8 cellular contexts compared by ENCODE assay signal in genomic region chr2:196927318-196928225, GRCh38. TPM values are rescaled to one million over a fixed set of nuclear protein-coding genes. Genes with fewer than 3 reads are reported as not detected.
DNase-seq lines count a peak whose midpoint lies in the region; ATAC-seq, FAIRE-seq and TF ChIP-seq lines count a peak whose summit lies in the region.

No MANE protein-coding gene starts in this region.

- intact Hi-C loops in CD4-positive, alpha-beta memory T cell (cut with micrococcal nuclease) = loop anchor here (5.0 kb wide), 2 partner anchors 60 to 130 kb away; partner anchors contain the start of gene GTF3C3
- intact Hi-C loops in activated T-helper 1 cell treated with anti-CD3 and anti-CD28 coated beads, Interleukin-12 subunit alpha, Interleukin-12 subunit beta, Interleukin-2, Interleukin-4 antibody, amounts not matched to agents 30 ng/mL and 10 ng/mL and 1 ng/mL, durations not matched to agents 14 hours and 24 hours and 36 hours (cut with micrococcal nuclease) = loop anchor here (1.0 to 10.0 kb wide), 12 partner anchors 35 to 1270 kb away; partner anchors contain the start of genes ANKRD44, GTF3C3, HSPD1 and MARS2
- intact Hi-C loops in pancreas (cut with DNase I) = no loop called here

- no peaks in the 10 kb centered on the region for H3K9me3 Mint-ChIP-seq in CD4-positive, alpha-beta memory T cell
- no peaks in the 10 kb centered on the region for H3K9me3 Mint-ChIP-seq in GM23338
- H3K9me3 Mint-ChIP-seq in activated T-helper 1 cell treated with anti-CD3 and anti-CD28 coated beads, Interleukin-12 subunit alpha, Interleukin-12 subunit beta, Interleukin-2, Interleukin-4 antibody, amounts not matched to agents 30 ng/mL and 10 ng/mL and 1 ng/mL, durations not matched to agents 14 hours and 24 hours and 36 hours = no peaks in the 10 kb centered on the region

- WGBS in pancreas, 2 donors = 5 to 6% methylated on average over 23 of the region's 23 CpGs

- CTCF ChIA-PET in CD4-positive, alpha-beta memory T cell (lab: Charles Lee; ENCODE audit: partially characterized antibody) = interaction anchor here (1.3 to 3.2 kb wide), 2 partner anchors 10 to 128 kb away, joined by 3 to 9 read pairs; no protein-coding TSS in a partner anchor

- H3K9me2 ChIP-seq in GM23338 (ENCODE audit: insufficient read depth) = no peaks in the 10 kb centered on the region

- peak overlapping the region; percentile 93 to 98 (median 95) for H3K27ac Mint-ChIP-seq in CD4-positive, alpha-beta memory T cell
- H3K27ac Mint-ChIP-seq in GM23338 = peak overlapping the region; percentile 94
- H3K27ac Mint-ChIP-seq in activated T-helper 1 cell treated with anti-CD3 and anti-CD28 coated beads, Interleukin-12 subunit alpha, Interleukin-12 subunit beta, Interleukin-2, Interleukin-4 antibody, amounts not matched to agents 30 ng/mL and 10 ng/mL and 1 ng/mL, durations not matched to agents 14 hours and 24 hours and 36 hours = peak overlapping the region; percentile 99

- peak overlapping the region; percentile 85 for H3K4me2 ChIP-seq in GM23338

- no peaks in the 10 kb centered on the region for H3K9me3 ChIP-seq in CD4-positive, alpha-beta memory T cell (ENCODE audit: control insufficient read depth in 1 of 2, low read length in 2 of 2)
- H3K9me3 ChIP-seq in NT2/D1 (ENCODE audit: insufficient read depth, low read length) = no peaks in the 10 kb centered on the region
- H3K9me3 ChIP-seq in pancreas = no peaks in the 10 kb centered on the region

- TF ChIP-seq CTCF in GM23338 (conservative IDR thresholded peaks at IDR 0.05; ENCODE audit: low read depth in 2 of 2) (no peak), fibroblast of villous mesenchyme (IDR thresholded peaks at IDR 0.05; ENCODE audit: insufficient read depth, low read depth, low read length) (no peak), pancreas (IDR thresholded peaks at IDR 0.05) (no peak)

- no peaks in the 10 kb centered on the region for H3K27me3 Mint-ChIP-seq in CD4-positive, alpha-beta memory T cell
- H3K27me3 Mint-ChIP-seq in GM23338 (ENCODE audit: insufficient read depth, low read depth, poor library complexity) = peaks cover 13% of the 10 kb centered on the region
- H3K27me3 Mint-ChIP-seq in activated T-helper 1 cell treated with anti-CD3 and anti-CD28 coated beads, Interleukin-12 subunit alpha, Interleukin-12 subunit beta, Interleukin-2, Interleukin-4 antibody, amounts not matched to agents 30 ng/mL and 10 ng/mL and 1 ng/mL, durations not matched to agents 14 hours and 24 hours and 36 hours (ENCODE audit: insufficient read depth) = peaks cover 1% of the 10 kb centered on the region

- POLR2A ChIA-PET in CD4-positive, alpha-beta memory T cell (lab: Charles Lee; ENCODE audit: partially characterized antibody) = interaction anchor here (1.1 to 4.5 kb wide), 6 partner anchors 11 to 525 kb away, joined by 3 to 26 read pairs (median 4); partner anchors contain the start of genes GTF3C3 and SF3B1

- H3K4me1 ChIP-seq in CD4-positive, alpha-beta memory T cell (ENCODE audit: insufficient read depth, low read length) = peaks cover 38% of the 10 kb centered on the region
- H3K4me1 ChIP-seq in GM23338 (ENCODE audit: insufficient read depth) (peaks cover 16% of the 10 kb centered on the region), NT2/D1 (ENCODE audit: insufficient read depth, insufficient read length) (no peaks in the 10 kb centered on the region), pancreas (peaks cover 0 to 10% (median 7%) of the 10 kb centered on the region in 3 donors)

- no peak for FAIRE-seq in pancreas (lab: Jason Lieb, UNC)

- peak; percentile 58 to 78 (median 65) for DNase-seq in CD4-positive, alpha-beta memory T cell
- DNase-seq in GM23338 (ENCODE audit: low spot score) = peak; percentile 36
- DNase-seq in NT2/D1 (ENCODE audit: low read depth, low spot score) = no peak
- DNase-seq in activated T-helper 1 cell treated with anti-CD3 and anti-CD28 coated beads, Interleukin-12 subunit alpha, Interleukin-12 subunit beta, Interleukin-2, Interleukin-4 antibody, amounts not matched to agents 30 ng/mL and 10 ng/mL and 1 ng/mL, durations not matched to agents 14 hours and 24 hours and 36 hours (ENCODE audit: low spot score) = peak; percentile 55
- peak; percentile 69 for DNase-seq in fibroblast of villous mesenchyme (ENCODE audit: low read depth)
- no peak for DNase-seq in pancreas

- H3K27me3 ChIP-seq in CD4-positive, alpha-beta memory T cell (ENCODE audit: insufficient read depth, low read length) = no peaks in the 10 kb centered on the region
- H3K27me3 ChIP-seq in GM23338 (ENCODE audit: insufficient read depth) (peaks cover 9% of the 10 kb centered on the region), NT2/D1 (ENCODE audit: insufficient read depth, insufficient read length) (peaks cover 4% of the 10 kb centered on the region), pancreas (no peaks in the 10 kb centered on the region)

- peak overlapping the region; percentile 66 for H2AFZ ChIP-seq in GM23338

- peak; percentile 1; the same call in 1 of the 3 replicates for ATAC-seq in GM23338
- peak in 3 of 4 donors; percentile 1 to 12 (median 7) for ATAC-seq in pancreas
- ATAC-seq in GM21381 (IDR thresholded peaks at IDR 0.05; ENCODE audit: unreplicated experiment) = no peak
- no peak for ATAC-seq in GM18870 (IDR thresholded peaks at IDR 0.05; ENCODE audit: unreplicated experiment)

- H3K79me2 ChIP-seq in GM23338 (replicated peaks; ENCODE audit: insufficient read depth) = peaks cover 34% of the 10 kb centered on the region

- peak overlapping the region; percentile 71 for H3K27ac ChIP-seq in CD4-positive, alpha-beta memory T cell (ENCODE audit: low read depth, low read length)
- H3K27ac ChIP-seq in GM23338 (ENCODE audit: low read depth) = peak overlapping the region; percentile 95
- H3K27ac ChIP-seq in pancreas = peak overlapping the region; percentile 54 to 86 (median 72)

- H3K9ac ChIP-seq in NT2/D1 (ENCODE audit: insufficient read length, low read depth) = peak overlapping the region; percentile 68

- H4K20me1 ChIP-seq in GM23338 (replicated peaks; ENCODE audit: insufficient read depth) = peaks cover 3% of the 10 kb centered on the region; the same call in 1 of the 2 replicates

- H3K4me3 Mint-ChIP-seq in CD4-positive, alpha-beta memory T cell = peak overlapping the region; percentile 92 to 98 (median 96)
- H3K4me3 Mint-ChIP-seq in GM23338 = peak overlapping the region; percentile 95
- H3K4me3 Mint-ChIP-seq in activated T-helper 1 cell treated with anti-CD3 and anti-CD28 coated beads, Interleukin-12 subunit alpha, Interleukin-12 subunit beta, Interleukin-2, Interleukin-4 antibody, amounts not matched to agents 30 ng/mL and 10 ng/mL and 1 ng/mL, durations not matched to agents 14 hours and 24 hours and 36 hours = peak overlapping the region; percentile 95

- no peaks in the 10 kb centered on the region for H3K36me3 ChIP-seq in CD4-positive, alpha-beta memory T cell (ENCODE audit: insufficient read depth, low read length)
- no peaks in the 10 kb centered on the region for H3K36me3 ChIP-seq in GM23338 (ENCODE audit: insufficient read depth)
- H3K36me3 ChIP-seq in NT2/D1 (ENCODE audit: insufficient read depth, insufficient read length, low read length) = no peaks in the 10 kb centered on the region
- H3K36me3 ChIP-seq in pancreas = no peaks in the 10 kb centered on the region

- H3F3A ChIP-seq in GM23338 (replicated peaks; ENCODE audit: low read depth) = no peaks in the 10 kb centered on the region

- peaks cover 0 to 20% of the 10 kb centered on the region in 2 donors for H3K36me3 Mint-ChIP-seq in CD4-positive, alpha-beta memory T cell
- no peaks in the 10 kb centered on the region for H3K36me3 Mint-ChIP-seq in GM23338 (ENCODE audit: low read depth)
- H3K36me3 Mint-ChIP-seq in activated T-helper 1 cell treated with anti-CD3 and anti-CD28 coated beads, Interleukin-12 subunit alpha, Interleukin-12 subunit beta, Interleukin-2, Interleukin-4 antibody, amounts not matched to agents 30 ng/mL and 10 ng/mL and 1 ng/mL, durations not matched to agents 14 hours and 24 hours and 36 hours (ENCODE audit: low read depth) = peaks cover 6% of the 10 kb centered on the region

- peak overlapping the region; percentile 19 to 78 for H3K4me3 ChIP-seq in CD4-positive, alpha-beta memory T cell (ENCODE audit: low read length in 2 of 2)
- peak overlapping the region; percentile 99 for H3K4me3 ChIP-seq in GM23338
- H3K4me3 ChIP-seq in NT2/D1 (ENCODE audit: insufficient read length, low read depth) = peak overlapping the region; percentile 98
- peak overlapping the region; percentile 96 for H3K4me3 ChIP-seq in fibroblast of villous mesenchyme (ENCODE audit: low read depth, low read length)
- peak overlapping the region; percentile 54 to 81 (median 64) for H3K4me3 ChIP-seq in pancreas

- peaks cover 22 to 32% (median 27%) of the 10 kb centered on the region in 4 donors for H3K4me1 Mint-ChIP-seq in CD4-positive, alpha-beta memory T cell
- peaks cover 21% of the 10 kb centered on the region for H3K4me1 Mint-ChIP-seq in GM23338
- H3K4me1 Mint-ChIP-seq in activated T-helper 1 cell treated with anti-CD3 and anti-CD28 coated beads, Interleukin-12 subunit alpha, Interleukin-12 subunit beta, Interleukin-2, Interleukin-4 antibody, amounts not matched to agents 30 ng/mL and 10 ng/mL and 1 ng/mL, durations not matched to agents 14 hours and 24 hours and 36 hours (ENCODE audit: low read depth) = peaks cover 37% of the 10 kb centered on the region

TF ChIP-seq in GM23338, 12 proteins besides CTCF, POLR2A, EP300 and RAD21 (continues in another document):
- TF ChIP-seq JUNB (IDR thresholded peaks at IDR 0.05; ENCODE audit: unreplicated experiment) = no peak

RNA-seq across cellular contexts. Expression of gene PGAP1, which starts 1.1 kb away (rescaled TPM):
- total RNA-seq in CD4-positive, alpha-beta memory T cell = 1 to 10 TPM; 7.4 to 9.1 TPM
- polyA plus RNA-seq in CD4-positive, alpha-beta memory T cell = 1 to 10 TPM in 1 of 2 donors, under 1 TPM in 1; 0.43 to 1.5 TPM
- 26.5 and 28.7 TPM in 2 replicates for total RNA-seq in GM23338 (2014; rRNA removed; shearing (Covaris generic))
- 6.2 and 9.8 TPM in 2 replicates for polyA plus RNA-seq in GM23338 (2016; fragmentation: Nextera tagmentation; extraction: Ambion mirVana)
- 30.1 TPM in 2 replicates for total RNA-seq in activated T-helper 1 cell treated with anti-CD3 and anti-CD28 coated beads, Interleukin-12 subunit alpha, Interleukin-12 subunit beta, Interleukin-2, Interleukin-4 antibody, amounts not matched to agents 30 ng/mL and 10 ng/mL and 1 ng/mL, durations not matched to agents 14 hours and 24 hours and 36 hours
- 8.1 and 11.7 TPM in 2 replicates for total RNA-seq in fibroblast of villous mesenchyme
- 10 to 100 TPM in 1 of 6 donors, 1 to 10 TPM in 5; 6.2 to 11.9 (median 9.0) TPM for total RNA-seq in pancreas
- polyA plus RNA-seq in pancreas = 1 to 10 TPM; 2.3 to 3.1 TPM

Comparison
In these comparisons a context has a peak if more than half of its experiments do, and no peak if none do; other contexts are left out.
1. DNase-seq: peak in CD4-positive, alpha-beta memory T cell (5 of 5), GM23338 (single experiment), activated T-helper 1 cell treated with anti-CD3 and anti-CD28 coated beads, Interleukin-12 subunit alpha, Interleukin-12 subunit beta, Interleukin-2, Interleukin-4 antibody, amounts not matched to agents 30 ng/mL and 10 ng/mL and 1 ng/mL, durations not matched to agents 14 hours and 24 hours and 36 hours (single experiment) and fibroblast of villous mesenchyme (single experiment); none in NT2/D1 (single experiment) and pancreas (0 of 6).
2. H3K4me3 ChIP-seq: peak in every context shown above with its lines; median percentile 99 in GM23338; 98 in NT2/D1; 96 in fibroblast of villous mesenchyme; 64 in pancreas; 48 in CD4-positive, alpha-beta memory T cell.
3. ATAC-seq: peak in GM23338 (single experiment) and pancreas (3 of 4); none in GM21381 (single experiment) and GM18870 (single experiment).
4. intact Hi-C loops: an anchor here in CD4-positive, alpha-beta memory T cell (5.0 kb wide) and activated T-helper 1 cell treated with anti-CD3 and anti-CD28 coated beads, Interleukin-12 subunit alpha, Interleukin-12 subunit beta, Interleukin-2, Interleukin-4 antibody, amounts not matched to agents 30 ng/mL and 10 ng/mL and 1 ng/mL, durations not matched to agents 14 hours and 24 hours and 36 hours (1.0 to 10.0 kb wide); none called in pancreas.
5. Peak in every context shown above with its lines, with median percentiles within 50 percentile points of each other: H3K27ac ChIP-seq, H3K27ac Mint-ChIP-seq and H3K4me3 Mint-ChIP-seq.